26 cellular contexts compared by ENCODE assay signal in the genomic region with DNA sequence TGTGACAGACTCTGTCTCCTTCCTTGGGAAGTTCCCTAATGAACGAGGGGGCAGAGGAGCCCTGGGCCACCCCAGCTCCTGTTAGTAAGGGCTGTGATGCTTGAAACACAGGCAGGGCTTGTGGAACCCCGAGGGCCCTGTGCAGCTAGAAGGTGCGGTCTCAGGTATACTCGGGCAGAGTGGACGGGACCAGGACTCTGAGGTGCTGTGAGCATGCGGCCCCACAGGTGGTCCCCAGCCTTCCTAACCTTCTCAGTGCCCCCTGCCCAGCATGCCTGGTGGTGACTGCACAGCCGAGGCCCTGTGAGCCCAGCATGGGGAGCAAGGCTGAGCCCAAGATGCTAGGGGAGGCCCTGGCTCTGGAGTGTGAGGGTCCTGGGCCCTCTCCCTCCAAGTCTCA. TPM values are rescaled to one million over a fixed set of nuclear protein-coding genes. Genes with fewer than 3 reads are reported as not detected.
"Had no signal": no experiment of that assay in that cellular context is flagged by ENCODE, and none has a peak within 500 bp of the region (broad histone marks: within the 10 kb centered on the region; RNA-seq: fewer than 3 reads in every experiment).

No MANE protein-coding gene starts in this region.

- H3K4me1 ChIP-seq: left ventricle myocardium inferior, right lobe of liver, upper lobe of right lung had no signal

- H3K27ac Mint-ChIP-seq: activated CD8-positive, alpha-beta T cell treated with anti-CD3 and anti-CD28 coated beads for 36 hours; activated naive CD8-positive, alpha-beta T cell treated with anti-CD3 and anti-CD28 coated beads, Interleukin-2, amount 50 U/mL, for 24 hours; activated T-cell treated with anti-CD3 and anti-CD28 coated beads, Interleukin-2, amount 50 U/mL, for 72 hours; brain; nephron; stimulated activated naive B cell treated with anti-CD40 and anti-IgM and Interleukin-4, amounts not matched to agents 10 μg/mL and 1 μg/mL and 100 μg/mL, for 72 hours; T-helper 17 cell had no signal

- H3K27ac ChIP-seq: left ventricle myocardium inferior, right lobe of liver, SK-N-MC, upper lobe of right lung had no signal

- H3K9me3 Mint-ChIP-seq: activated CD8-positive, alpha-beta T cell treated with anti-CD3 and anti-CD28 coated beads for 36 hours; activated naive CD8-positive, alpha-beta T cell treated with anti-CD3 and anti-CD28 coated beads, Interleukin-2, amount 50 U/mL, for 24 hours; activated T-cell treated with anti-CD3 and anti-CD28 coated beads, Interleukin-2, amount 50 U/mL, for 72 hours; stimulated activated naive B cell treated with anti-CD40 and anti-IgM and Interleukin-4, amounts not matched to agents 10 μg/mL and 1 μg/mL and 100 μg/mL, for 72 hours had no signal

- H3K4me3 Mint-ChIP-seq: activated CD8-positive, alpha-beta T cell treated with anti-CD3 and anti-CD28 coated beads for 36 hours; activated naive CD8-positive, alpha-beta T cell treated with anti-CD3 and anti-CD28 coated beads, Interleukin-2, amount 50 U/mL, for 24 hours; brain; nephron; stimulated activated naive B cell treated with anti-CD40 and anti-IgM and Interleukin-4, amounts not matched to agents 10 μg/mL and 1 μg/mL and 100 μg/mL, for 72 hours; T-helper 17 cell had no signal

- H3K9me3 ChIP-seq: left ventricle myocardium inferior, right lobe of liver, upper lobe of right lung had no signal

- DNase-seq: activated CD4-positive, alpha-beta T cell treated with anti-CD3 and anti-CD28 coated beads for 48 hours; activated CD8-positive, alpha-beta T cell treated with anti-CD3 and anti-CD28 coated beads for 36 hours; activated effector memory CD4-positive, alpha-beta T cell treated with anti-CD3 and anti-CD28 coated beads, Interleukin-2, amount 50 U/mL, for 16 hours; activated naive CD4-positive, alpha-beta T cell treated with anti-CD3 and anti-CD28 coated beads, Interleukin-2, amount 50 U/mL, for 16 hours; activated naive CD8-positive, alpha-beta T cell treated with anti-CD3 and anti-CD28 coated beads, Interleukin-2, amount 50 U/mL, for 24 hours; activated T-cell treated with anti-CD3 and anti-CD28 coated beads, Interleukin-2, amount 50 U/mL, for 72 hours; effector memory CD4-positive, alpha-beta T cell; foreskin melanocyte; hippocampal formation; left ventricle myocardium inferior; mammary epithelial cell; right lobe of liver; small intestine; stimulated activated CD4-positive, alpha-beta T cell treated with anti-CD3 and anti-CD28 coated beads, Interleukin-2, amount 100 ng/mL, for 48 hours; stimulated activated naive B cell treated with anti-CD40 and anti-IgM and Interleukin-4, amounts not matched to agents 10 μg/mL and 1 μg/mL and 100 μg/mL, for 72 hours; SW 1271; T-helper 17 cell; upper lobe of right lung had no signal

- H3K36me3 Mint-ChIP-seq: brain had no signal

- H3K27me3 ChIP-seq: right lobe of liver had no signal

- H3K36me3 ChIP-seq: left ventricle myocardium inferior, right lobe of liver, upper lobe of right lung had no signal

- H3K4me3 ChIP-seq: left ventricle myocardium inferior, right lobe of liver, SK-N-MC, upper lobe of right lung had no signal

- H3K4me1 Mint-ChIP-seq: nephron had no signal

- ATAC-seq: activated CD8-positive, alpha-beta T cell treated with anti-CD3 and anti-CD28 coated beads for 36 hours; activated naive CD8-positive, alpha-beta T cell treated with anti-CD3 and anti-CD28 coated beads, Interleukin-2, amount 50 U/mL, for 24 hours; activated T-cell treated with anti-CD3 and anti-CD28 coated beads, Interleukin-2, amount 50 U/mL, for 72 hours; T-helper 17 cell had no signal

RNA-seq across cellular contexts. Expression of a gene that starts 4.0 kb away (rescaled TPM):
- total RNA-seq: activated CD8-positive, alpha-beta T cell treated with anti-CD3 and anti-CD28 coated beads for 36 hours; activated T-cell treated with anti-CD3 and anti-CD28 coated beads, Interleukin-2, amount 50 U/mL, for 72 hours; cardiac septum; dermis microvascular lymphatic vessel endothelial cell; mammary epithelial cell; T-helper 17 cell had no signal
- polyA plus RNA-seq: mammary epithelial cell had no signal

RNA-seq across cellular contexts. Expression of a gene that starts 16.1 kb away (rescaled TPM):
- total RNA-seq: activated CD8-positive, alpha-beta T cell treated with anti-CD3 and anti-CD28 coated beads for 36 hours; activated T-cell treated with anti-CD3 and anti-CD28 coated beads, Interleukin-2, amount 50 U/mL, for 72 hours; aorta; cardiac septum; dermis microvascular lymphatic vessel endothelial cell; left ventricle myocardium inferior; mammary epithelial cell; right lobe of liver; T-helper 17 cell; upper lobe of right lung had no signal
- polyA plus RNA-seq: esophagus, mammary epithelial cell, thymus had no signal

RNA-seq across cellular contexts. Expression of a gene that starts 39.3 kb away (rescaled TPM):
- total RNA-seq: cardiac septum, dermis microvascular lymphatic vessel endothelial cell, mammary epithelial cell, T-helper 17 cell had no signal
- polyA plus RNA-seq: mammary epithelial cell had no signal

RNA-seq across cellular contexts. Expression of a gene that starts 44.8 kb away (rescaled TPM):
- total RNA-seq: dermis microvascular lymphatic vessel endothelial cell, mammary epithelial cell had no signal
- polyA plus RNA-seq: mammary epithelial cell had no signal
